20 cellular contexts compared by ENCODE assay signal in genomic region chr18:33572022-33572421, GRCh38. TPM values are rescaled to one million over a fixed set of nuclear protein-coding genes. Genes with fewer than 3 reads are reported as not detected.
A peak's percentile ranks its signal among the peaks of the same experiment; 100 is the strongest.
DNase-seq lines count a peak whose midpoint lies in the region; ATAC-seq and TF ChIP-seq lines count a peak whose summit lies in the region.
"Had no signal": no experiment of that assay in that cellular context is flagged by ENCODE, and none has a peak within 500 bp of the region (broad histone marks: within the 10 kb centered on the region; RNA-seq: fewer than 3 reads in every experiment).

No MANE protein-coding gene starts in this region.

- H3K36me3 Mint-ChIP-seq in nephron progenitor cell (ENCODE audit: low read depth) (peaks cover 7% of the 10 kb centered on the region), chondrocyte (ENCODE audit: low read depth) (peaks cover 3% of the 10 kb centered on the region)
- H3K36me3 Mint-ChIP-seq: CD4-positive, alpha-beta memory T cell had no signal

- peaks cover 4% of the 10 kb centered on the region for H3K27me3 ChIP-seq in ectodermal cell (ENCODE audit: control insufficient read depth, insufficient read depth, low read length, poor library complexity, severe bottlenecking)
- H3K27me3 ChIP-seq in neuron (ENCODE audit: insufficient read depth, low read length), result no peaks in the 10 kb centered on the region
- peaks cover 26% of the 10 kb centered on the region for H3K27me3 ChIP-seq in foreskin keratinocyte

- H3K4me3 Mint-ChIP-seq in nephron progenitor cell (no peak overlapping the region), chondrocyte (ENCODE audit: unreplicated experiment) (no peak overlapping the region)
- H3K4me3 Mint-ChIP-seq: CD4-positive, alpha-beta memory T cell; HFFc6 had no signal

- ATAC-seq in HG03432 (IDR thresholded peaks at IDR 0.05; ENCODE audit: unreplicated experiment) (no peak), foreskin keratinocyte (no peak)

- 63 to 84% methylated on average over 1 to 3 of the region's 3 CpGs for WGBS in ectodermal cell, 2 experiments

- H3K9me3 ChIP-seq in ectodermal cell (ENCODE audit: control insufficient read depth, low read length) (no peaks in the 10 kb centered on the region), neuron (ENCODE audit: low read length) (no peaks in the 10 kb centered on the region)
- H3K9me3 ChIP-seq: HAP-1 had no signal

- H3K4me1 Mint-ChIP-seq in nephron progenitor cell (peaks cover 37% of the 10 kb centered on the region), chondrocyte (ENCODE audit: low read depth) (peaks cover 5% of the 10 kb centered on the region)
- H3K4me1 Mint-ChIP-seq: CD4-positive, alpha-beta memory T cell had no signal

- H3K36me3 ChIP-seq in ectodermal cell (ENCODE audit: control insufficient read depth, insufficient read depth, low read length) (no peaks in the 10 kb centered on the region), neuron (ENCODE audit: insufficient read depth, low read length) (no peaks in the 10 kb centered on the region)
- H3K36me3 ChIP-seq: HAP-1 had no signal

- H3K4me1 ChIP-seq in ectodermal cell (ENCODE audit: control insufficient read depth, insufficient read depth, low read length), result peaks cover 4% of the 10 kb centered on the region
- peaks cover 25% of the 10 kb centered on the region for H3K4me1 ChIP-seq in neuron (ENCODE audit: insufficient read depth, low read length)
- H3K4me1 ChIP-seq in foreskin keratinocyte, result no peaks in the 10 kb centered on the region

- H3K27me3 Mint-ChIP-seq in nephron progenitor cell (ENCODE audit: low read depth, poor library complexity), result peaks cover 7% of the 10 kb centered on the region
- H3K27me3 Mint-ChIP-seq in chondrocyte (ENCODE audit: low read depth), result peaks cover 2% of the 10 kb centered on the region
- H3K27me3 Mint-ChIP-seq: CD4-positive, alpha-beta memory T cell had no signal

- DNase-seq in nephron progenitor cell (no peak), chondrocyte (ENCODE audit: low spot score) (no peak), foreskin melanocyte (no peak), foreskin keratinocyte (no peak)
- DNase-seq: C1 segment of cervical spinal cord; Calu3; CD4-positive, alpha-beta memory T cell; COR-L47; DMS53; DMS79 treated with DMSO at 0.1 percent for 48 hours; GF-D8; GOT3; HFFc6 had no signal

- H3K27ac Mint-ChIP-seq in nephron progenitor cell (peak overlapping the region; percentile 18), chondrocyte (ENCODE audit: unreplicated experiment) (no peak overlapping the region)
- H3K27ac Mint-ChIP-seq: CD4-positive, alpha-beta memory T cell; HFFc6 had no signal

- H3K4me3 ChIP-seq in ectodermal cell (ENCODE audit: insufficient read depth, low read depth, low read length) (no peak overlapping the region), neuron (ENCODE audit: low read length) (peak overlapping the region; percentile 18)
- H3K4me3 ChIP-seq: HAP-1 had no signal

- H3K27ac ChIP-seq in ectodermal cell (ENCODE audit: insufficient read depth, low read depth, low read length, poor library complexity, severe bottlenecking), result peak overlapping the region; percentile 38
- no peak overlapping the region for H3K27ac ChIP-seq in foreskin keratinocyte

- no peak for TF ChIP-seq CTCF in nephron progenitor cell (IDR thresholded peaks at IDR 0.05)
- no peak for TF ChIP-seq CTCF in chondrocyte (IDR thresholded peaks at IDR 0.05)
- TF ChIP-seq CTCF in foreskin keratinocyte (conservative IDR thresholded peaks at IDR 0.05), result no peak

- H3K9me3 Mint-ChIP-seq in nephron progenitor cell (peaks cover 12% of the 10 kb centered on the region), chondrocyte (ENCODE audit: low read depth) (peaks cover 9% of the 10 kb centered on the region)

- peak overlapping the region; percentile 67 for H2AFZ ChIP-seq in neuron (ENCODE audit: low read depth, low read length)

RNA-seq across cellular contexts. Expression of gene ASXL3, which starts 6.0 kb away (rescaled TPM):
- 6.2 TPM for polyA plus RNA-seq in ectodermal cell (2013, experiment 1 of 4)
- 5.5 TPM for polyA plus RNA-seq in ectodermal cell (2013, experiment 2 of 4)
- 6.5 TPM for polyA plus RNA-seq in ectodermal cell (2013, experiment 3 of 4)
- 7.3 TPM for polyA plus RNA-seq in ectodermal cell (2013, experiment 4 of 4)
- 3.4 to 14.5 TPM (median 3.9 TPM) in 3 replicates for total RNA-seq in chondrocyte
- total RNA-seq in foreskin keratinocyte, result not detected in 2 replicates
- not detected in 2 replicates for polyA plus RNA-seq in foreskin keratinocyte
- total RNA-seq: A172; CD4-positive, alpha-beta memory T cell; G401; HFFc6 had no signal
- polyA plus RNA-seq: BJ; CD4-positive, alpha-beta memory T cell had no signal
